ENCODE assay signal across 8 cellular contexts in the genomic region with DNA sequence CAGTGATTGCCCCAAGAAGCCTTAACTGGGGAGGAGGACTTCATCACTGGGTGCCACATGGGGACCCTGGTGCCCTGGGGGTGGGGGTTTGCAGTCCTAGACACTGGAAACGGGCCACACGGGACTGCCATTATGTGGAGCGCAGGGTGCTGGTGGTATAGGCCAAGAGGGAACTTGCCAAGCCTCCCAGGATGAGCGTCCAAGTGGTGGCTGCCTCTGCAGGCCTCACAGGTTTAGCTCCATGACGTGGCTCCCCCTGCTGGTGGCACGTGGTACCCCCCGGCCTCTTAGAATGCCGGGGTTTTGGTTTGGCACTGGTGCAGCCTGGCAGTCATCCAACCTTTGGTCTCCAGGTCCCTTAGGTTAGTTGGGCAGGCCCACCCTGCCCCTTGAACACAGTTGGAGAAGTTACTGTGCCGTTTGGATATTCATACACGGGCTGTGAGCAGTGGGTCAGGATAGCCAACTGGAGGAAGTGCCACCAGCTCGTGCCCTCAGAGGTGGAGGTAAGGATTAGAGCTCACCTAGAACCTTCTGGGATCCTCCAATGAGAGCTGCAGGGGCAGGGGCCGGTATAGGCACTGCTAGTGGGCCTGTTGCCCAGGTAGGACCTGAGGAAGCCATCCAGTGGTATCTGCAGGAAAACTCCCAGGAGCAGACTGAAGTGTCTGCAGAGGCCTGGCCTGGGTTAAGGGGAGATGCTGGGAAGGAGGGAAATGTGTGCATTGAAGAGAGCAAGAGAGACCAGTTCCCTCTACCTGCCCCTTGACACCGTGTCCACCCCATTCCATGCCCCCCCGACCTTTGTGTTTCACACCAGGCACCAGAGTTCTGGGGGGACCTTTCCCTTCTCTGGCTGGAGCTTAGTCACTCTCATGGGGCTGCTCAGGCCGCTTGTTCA. TPM values are rescaled to one million over a fixed set of nuclear protein-coding genes. Genes with fewer than 3 reads are reported as not detected.
DNase-seq lines count a peak whose midpoint lies in the region; ATAC-seq and TF ChIP-seq lines count a peak whose summit lies in the region.

No MANE protein-coding gene starts in this region.

- TF ChIP-seq CTCF in left lung (IDR thresholded peaks at IDR 0.05): peak; percentile 90 to 94

- no peak overlapping the region for H3K4me3 ChIP-seq in left lung

- no peaks in the 10 kb centered on the region for H3K9me3 ChIP-seq in left lung

- intact Hi-C loops in left lung (cut with DNase I): loop anchor here in 1 of 2 donors (2.0 to 5.0 kb wide), 2 partner anchors 37 to 101 kb away; no protein-coding TSS in a partner anchor

- peak overlapping the region; percentile 39 to 63 for H3K27ac ChIP-seq in left lung

- H3K4me1 ChIP-seq in left lung: peaks cover 11 to 29% of the 10 kb centered on the region in 2 donors

- ATAC-seq in HG03135 (IDR thresholded peaks at IDR 0.05; ENCODE audit: unreplicated experiment) (peak; percentile 30), left lung (peak; percentile 55), HG02588 (IDR thresholded peaks at IDR 0.05; ENCODE audit: unreplicated experiment) (no peak)

- H3K27me3 ChIP-seq in left lung: no peaks in the 10 kb centered on the region

- H3K36me3 ChIP-seq in left lung: peaks cover 0 to 24% of the 10 kb centered on the region in 2 donors

- DNase-seq in DMS53 (lab: John Stamatoyannopoulos, UW) (peak; percentile 94), NCI-H524 treated with DMSO at 0.1 percent for 48 hours (lab: John Stamatoyannopoulos, UW) (peak; percentile 49), dedifferentiated amniotic fluid mesenchymal stem cell (ENCODE audit: extremely low spot score) (peak; percentile 78), left lung (peak; percentile 90 to 95)
- peak; percentile 95 for DNase-seq in activated CD4-positive, alpha-beta T cell treated with anti-CD3 and anti-CD28 coated beads for 48 hours
- peak; percentile 93 to 95 for DNase-seq in stimulated activated CD4-positive, alpha-beta T cell treated with anti-CD3 and anti-CD28 coated beads, Interleukin-2, amount 100 ng/mL, for 48 hours

RNA-seq across cellular contexts. Expression of a gene that starts 5.7 kb away (rescaled TPM):
- total RNA-seq in left lung: 100 to 1,000 TPM; 677 to 980 TPM
